Comparison of ENCODE assay signal across 19 cellular contexts in genomic region chr2:145304501-145304900, GRCh38.
"Had no signal": no experiment of that assay in that cellular context is flagged by ENCODE, and none has a peak within 500 bp of the region (broad histone marks: within the 10 kb centered on the region; RNA-seq: fewer than 3 reads in every experiment).

No MANE protein-coding gene starts in this region.

- H3K27me3 ChIP-seq: esophagus squamous epithelium, gastroesophageal sphincter, sigmoid colon, testis, tibial nerve had no signal

- H3K27ac ChIP-seq: esophagus squamous epithelium, gastroesophageal sphincter, left ventricle myocardium inferior, lower lobe of right lung, sigmoid colon, skin epidermis, testis, tibial nerve had no signal

- H3K4me3 ChIP-seq: esophagus squamous epithelium, gastroesophageal sphincter, left ventricle myocardium inferior, lower lobe of right lung, sigmoid colon, skin epidermis, testis, tibial nerve had no signal

- H3K4me1 ChIP-seq: esophagus squamous epithelium, gastroesophageal sphincter, left ventricle myocardium inferior, lower lobe of right lung, sigmoid colon, testis had no signal

- ATAC-seq: gastroesophageal sphincter; left cardiac atrium; lower lobe of right lung; natural killer cell treated with Interleukin-12 subunit alpha and Interleukin-12 subunit beta and Interleukin-15 and Interleukin-18, amount 100 ng/mL, for 72 hours; stimulated activated naive B cell treated with anti-CD40 and anti-IgM and Interleukin-4, amounts not matched to agents 10 μg/mL and 1 μg/mL and 100 μg/mL, for 72 hours; stimulated activated naive CD8-positive, alpha-beta T cell treated with anti-CD3 and anti-CD28 coated beads, Interleukin-15, amount 100 ng/mL, for 72 hours had no signal

- H3K9me3 ChIP-seq: esophagus squamous epithelium, gastroesophageal sphincter, left ventricle myocardium inferior, lower lobe of right lung, sigmoid colon, testis, tibial nerve had no signal

- DNase-seq: esophagus squamous epithelium; foreskin fibroblast; glutamatergic neuron; kidney; left cardiac atrium; left ventricle myocardium inferior; lower lobe of right lung; midbrain; posterior cingulate gyrus; sigmoid colon; stimulated activated CD4-positive, alpha-beta T cell treated with anti-CD3 and anti-CD28 coated beads, Interleukin-2, amount 100 ng/mL, for 24 hours; stimulated activated CD4-positive, alpha-beta T cell treated with anti-CD3 and anti-CD28 coated beads, Interleukin-4, amount 100 ng/mL, for 4 hours; stimulated activated naive B cell treated with anti-CD40 and anti-IgM and Interleukin-4, amounts not matched to agents 10 μg/mL and 1 μg/mL and 100 μg/mL, for 72 hours; stimulated activated naive CD8-positive, alpha-beta T cell treated with anti-CD3 and anti-CD28 coated beads, Interleukin-15, amount 100 ng/mL, for 72 hours; testis had no signal

- H3K36me3 ChIP-seq: esophagus squamous epithelium, gastroesophageal sphincter, left ventricle myocardium inferior, lower lobe of right lung, sigmoid colon, tibial nerve had no signal
